Comparison of ENCODE assay signal across 8 cellular contexts in genomic region chr20:34704177-34705007, GRCh38. TPM values are rescaled to one million over a fixed set of nuclear protein-coding genes. Genes with fewer than 3 reads are reported as not detected.
DNase-seq lines count a peak whose midpoint lies in the region; ATAC-seq and TF ChIP-seq lines count a peak whose summit lies in the region.

TP53INP2 (plus strand) TSS chr20:34704344; CDS start chr20:34708740, 4,396 bp downstream.

- H3K27ac ChIP-seq in KOPT-K1 (ENCODE audit: low read depth, low read length, poor library complexity, severe bottlenecking) (peak within 1 kb of the TSS; percentile 50), Panc1 (ENCODE audit: low read length) (peak within 1 kb of the TSS; percentile 78), esophagus (ENCODE audit: low read depth in 2 of 2, low read length in 1 of 2) (peak within 1 kb of the TSS; percentile 99)

- H3K9ac ChIP-seq in mucosa of stomach (ENCODE audit: low read length): peak within 1 kb of the TSS; percentile 92

- POLR2A ChIA-PET in Panc1 (lab: Charles Lee): interaction anchor here (0.6 to 0.7 kb wide), 2 partner anchors 50 to 245 kb away, joined by 3 read pairs; no protein-coding TSS in a partner anchor

- in situ Hi-C loops in Panc1 (cut with HindIII; ENCODE audit: low pct_unique_long_range_greater_than_20kb, low sequenced_read_pairs): no loop called here

- peaks cover 30% of the 10 kb centered on the region for H3K27me3 Mint-ChIP-seq in Calu3 (ENCODE audit: unreplicated experiment)

- no peaks in the 10 kb centered on the region for H3K9me3 Mint-ChIP-seq in Calu3 (ENCODE audit: low read depth, unreplicated experiment)

- H3K4me3 Mint-ChIP-seq in Calu3 (ENCODE audit: low read depth, unreplicated experiment): peak within 1 kb of the TSS; percentile 90

- ATAC-seq in GM21717 (IDR thresholded peaks at IDR 0.05; ENCODE audit: unreplicated experiment): peak; percentile 50
- peak; percentile 79 for ATAC-seq in Panc1

- peak; percentile 91 for DNase-seq in Calu3
- no peak for DNase-seq in Panc1 (ENCODE audit: low read depth, low spot score)
- peak; percentile 83 to 86 for DNase-seq in activated T-cell treated with anti-CD3 and anti-CD28 coated beads, Interleukin-2, amount 50 U/mL, for 48 hours
- DNase-seq in stimulated activated CD8-positive, alpha-beta memory T cell treated with anti-CD3 and anti-CD28 coated beads, Interleukin-4, amount 100 ng/mL, for 4 hours (ENCODE audit: low read depth in 2 of 2, low spot score in 1 of 2): peak; percentile 58 to 70

- CTCF ChIA-PET in Calu3 (lab: Charles Lee): interaction anchor here (0.6 to 2.7 kb wide), 10 partner anchors 9 to 1109 kb away, joined by 3 to 17 read pairs (median 4); no protein-coding TSS in a partner anchor
- CTCF ChIA-PET in Panc1 (lab: Charles Lee): no interaction called here

- no peaks in the 10 kb centered on the region for H3K36me3 ChIP-seq in KOPT-K1 (ENCODE audit: insufficient read depth, low read length)
- no peaks in the 10 kb centered on the region; the same call in 1 of the 2 replicates for H3K36me3 ChIP-seq in Panc1 (ENCODE audit: control insufficient read depth, insufficient read depth, low read length)
- H3K36me3 ChIP-seq in esophagus (ENCODE audit: control insufficient read depth in 2 of 2, insufficient read depth in 2 of 2, low read length in 1 of 2): peaks cover 0 to 3% of the 10 kb centered on the region in 2 donors
- no peaks in the 10 kb centered on the region for H3K36me3 ChIP-seq in mucosa of stomach (ENCODE audit: control insufficient read depth, insufficient read depth, low read length)

- 1% methylated on average over 60 to 82 of the region's 82 CpGs for WGBS in esophagus, 2 donors

- intact Hi-C loops in Calu3 (cut with micrococcal nuclease; ENCODE audit: unreplicated experiment): loop anchor here (2.0 kb wide), 1 partner anchor 28 kb away; the partner anchor contains the start of gene PIGU
- intact Hi-C loops in Panc1 (cut with micrococcal nuclease; ENCODE audit: unreplicated experiment): loop anchor here (10.0 kb wide), 1 partner anchor 140 kb away; no protein-coding TSS in a partner anchor

- H3K4me3 ChIP-seq in Panc1 (ENCODE audit: low read depth in 2 of 2, low read length in 2 of 2) (peak within 1 kb of the TSS; percentile 64 to 87), esophagus (ENCODE audit: low read depth in 1 of 2, low read length in 2 of 2) (peak within 1 kb of the TSS; percentile 83), mucosa of stomach (ENCODE audit: low read length) (peak within 1 kb of the TSS; percentile 97)

- peaks cover 26% of the 10 kb centered on the region for H3K4me1 Mint-ChIP-seq in Calu3 (ENCODE audit: low read depth, unreplicated experiment)

- TF ChIP-seq CTCF in Calu3 (IDR thresholded peaks at IDR 0.05; ENCODE audit: unreplicated experiment) (no peak), Panc1 (IDR thresholded peaks at IDR 0.05) (no peak)

- H3K9me3 ChIP-seq in KOPT-K1 (ENCODE audit: insufficient read depth, low read length, poor library complexity, severe bottlenecking): no peaks in the 10 kb centered on the region
- H3K9me3 ChIP-seq in Panc1 (ENCODE audit: control insufficient read depth, insufficient read depth, low read depth, low read length): no peaks in the 10 kb centered on the region
- no peaks in the 10 kb centered on the region for H3K9me3 ChIP-seq in esophagus (ENCODE audit: control insufficient read depth in 2 of 2, insufficient read depth in 1 of 2, low read depth in 1 of 2, low read length in 1 of 2)
- H3K9me3 ChIP-seq in mucosa of stomach (ENCODE audit: control insufficient read depth, low read length): no peaks in the 10 kb centered on the region

- H3K27me3 ChIP-seq in Panc1 (ENCODE audit: control insufficient read depth, insufficient read depth, low read length) (no peaks in the 10 kb centered on the region), esophagus (ENCODE audit: control insufficient read depth in 1 of 2, insufficient read depth in 2 of 2, low read length in 2 of 2) (no peaks in the 10 kb centered on the region), mucosa of stomach (ENCODE audit: control insufficient read depth, insufficient read depth, low read length) (no peaks in the 10 kb centered on the region)

- H3K4me1 ChIP-seq in Panc1 (ENCODE audit: control insufficient read depth, insufficient read depth, low read length): peaks cover 8% of the 10 kb centered on the region
- H3K4me1 ChIP-seq in esophagus (ENCODE audit: control insufficient read depth in 2 of 2, insufficient read depth in 2 of 2, low read length in 1 of 2): peaks cover 0 to 9% of the 10 kb centered on the region in 2 donors
- peaks cover 25% of the 10 kb centered on the region for H3K4me1 ChIP-seq in mucosa of stomach (ENCODE audit: control insufficient read depth, insufficient read depth, low read length)

- BruUV-seq in Calu3 (replicated peaks; lab: Mats Ljungman, UMichigan): no TSS peak
- no TSS peak for BruUV-seq in Panc1 (replicated peaks; lab: Mats Ljungman, UMichigan)

- peak within 1 kb of the TSS; percentile 97 for H3K27ac Mint-ChIP-seq in Calu3 (ENCODE audit: unreplicated experiment)

- H3K36me3 Mint-ChIP-seq in Calu3 (ENCODE audit: insufficient read depth, unreplicated experiment): peaks cover 41% of the 10 kb centered on the region

RNA-seq across cellular contexts. Expression of gene TP53INP2, which starts in this region (rescaled TPM):
- total RNA-seq in Calu3 (2022): 5.0 and 5.2 TPM in 2 replicates
- total RNA-seq in Panc1 (2021; ENCODE audit: unreplicated experiment): 20.6 TPM
- polyA plus RNA-seq in Panc1 (2012; ENCODE audit: insufficient read length): 21.1 TPM
- 10 to 100 TPM; 39.5 to 57.1 TPM for polyA plus RNA-seq in esophagus
